ENCODE assay signal across 9 cellular contexts in genomic region chr6:160102956-160103824, GRCh38. TPM values are rescaled to one million over a fixed set of nuclear protein-coding genes. Genes with fewer than 3 reads are reported as not detected.
A peak's percentile ranks its signal among the peaks of the same experiment; 100 is the strongest.
DNase-seq lines count a peak whose midpoint lies in the region; ATAC-seq and TF ChIP-seq lines count a peak whose summit lies in the region.
"Had no signal": no experiment of that assay in that cellular context is flagged by ENCODE, and none has a peak within 500 bp of the region (broad histone marks: within the 10 kb centered on the region; RNA-seq: fewer than 3 reads in every experiment).

No MANE protein-coding gene starts in this region.

- no peak overlapping the region for H3K4me3 Mint-ChIP-seq in memory B cell
- H3K4me3 Mint-ChIP-seq: dendritic cell treated with granulocyte-macrophage colony-stimulating factor and Interleukin-4, amounts not matched to agents 40 ng/mL and 50 ng/mL, for 4 days had no signal

- ATAC-seq in Right ventricle myocardium inferior (no peak), memory B cell (ENCODE audit: low read depth) (peak; percentile 47), HG03159 (IDR thresholded peaks at IDR 0.05; ENCODE audit: unreplicated experiment) (no peak)

- H3K9me3 Mint-ChIP-seq in memory B cell = no peaks in the 10 kb centered on the region
- H3K9me3 Mint-ChIP-seq: dendritic cell treated with granulocyte-macrophage colony-stimulating factor and Interleukin-4, amounts not matched to agents 40 ng/mL and 50 ng/mL, for 4 days had no signal

- H3K4me1 Mint-ChIP-seq in memory B cell = no peaks in the 10 kb centered on the region

- H3K36me3 Mint-ChIP-seq in memory B cell = peaks cover 20% of the 10 kb centered on the region

- H3K9me3 ChIP-seq in MG63 (no peaks in the 10 kb centered on the region), ascending aorta (no peaks in the 10 kb centered on the region)

- H3K4me1 ChIP-seq in ascending aorta = peaks cover 8 to 22% of the 10 kb centered on the region in 2 donors

- DNase-seq in cardiac septum (ENCODE audit: low spot score) (peak; percentile 44), Right ventricle myocardium inferior (ENCODE audit: missing footprints) (no peak), MG63 (peak; percentile 6), ascending aorta (ENCODE audit: low spot score in 2 of 2) (peak in 1 of 2 donors; percentile 76), memory B cell (ENCODE audit: low spot score in 2 of 2) (peak; percentile 9 to 15), NCI-H2107 treated with DMSO at 0.1 percent for 48 hours (lab: John Stamatoyannopoulos, UW; ENCODE audit: unreplicated experiment) (no peak), NCI-H2171 treated with DMSO at 0.1 percent for 48 hours (lab: John Stamatoyannopoulos, UW) (no peak)

- no peak overlapping the region for H3K27ac Mint-ChIP-seq in memory B cell
- H3K27ac Mint-ChIP-seq: dendritic cell treated with granulocyte-macrophage colony-stimulating factor and Interleukin-4, amounts not matched to agents 40 ng/mL and 50 ng/mL, for 4 days had no signal

- peaks cover 15% of the 10 kb centered on the region for H3K36me3 ChIP-seq in MG63
- peaks cover 12 to 29% of the 10 kb centered on the region in 2 donors for H3K36me3 ChIP-seq in ascending aorta

- H3K27ac ChIP-seq in ascending aorta = peak overlapping the region; percentile 78 to 82

- TF ChIP-seq CTCF in ascending aorta (IDR thresholded peaks at IDR 0.05) = peak in 2 of 3 experiments; percentile 40 to 47

- H3K27me3 ChIP-seq in MG63 = no peaks in the 10 kb centered on the region
- H3K27me3 ChIP-seq in ascending aorta = no peaks in the 10 kb centered on the region

- H3K4me3 ChIP-seq in MG63 (no peak overlapping the region), ascending aorta (no peak overlapping the region)

- intact Hi-C loops in cardiac septum (cut with DNase I) = loop anchor here (5.0 kb wide), 1 partner anchor 241 kb away; no protein-coding TSS in a partner anchor
- intact Hi-C loops in Right ventricle myocardium inferior (cut with DNase I) = no loop called here
- intact Hi-C loops in ascending aorta (cut with DNase I) = loop anchor here (5.0 kb wide), 1 partner anchor 39 kb away; no protein-coding TSS in a partner anchor

- H3K27me3 Mint-ChIP-seq in memory B cell = no peaks in the 10 kb centered on the region
- H3K27me3 Mint-ChIP-seq: dendritic cell treated with granulocyte-macrophage colony-stimulating factor and Interleukin-4, amounts not matched to agents 40 ng/mL and 50 ng/mL, for 4 days had no signal

RNA-seq across cellular contexts. Expression of gene SLC22A1, which starts 18.4 kb away (rescaled TPM):
- total RNA-seq in cardiac septum (not detected), Right ventricle myocardium inferior (0.51 TPM), ascending aorta (not detected)
- not detected in 2 replicates for total RNA-seq in MG63 (2014; rRNA removed; shearing (Covaris generic); ENCODE audit: low replicate concordance)

Comparison
In these comparisons a context has a peak if more than half of its experiments do, and no peak if none do; other contexts are left out.
1. DNase-seq: peak in cardiac septum (single experiment), MG63 (single experiment) and memory B cell (2 of 2); none in Right ventricle myocardium inferior (single experiment), NCI-H2107 treated with DMSO at 0.1 percent for 48 hours (single experiment) and NCI-H2171 treated with DMSO at 0.1 percent for 48 hours (single experiment).